Comparison of ENCODE assay signal across 8 cellular contexts in the genomic region with DNA sequence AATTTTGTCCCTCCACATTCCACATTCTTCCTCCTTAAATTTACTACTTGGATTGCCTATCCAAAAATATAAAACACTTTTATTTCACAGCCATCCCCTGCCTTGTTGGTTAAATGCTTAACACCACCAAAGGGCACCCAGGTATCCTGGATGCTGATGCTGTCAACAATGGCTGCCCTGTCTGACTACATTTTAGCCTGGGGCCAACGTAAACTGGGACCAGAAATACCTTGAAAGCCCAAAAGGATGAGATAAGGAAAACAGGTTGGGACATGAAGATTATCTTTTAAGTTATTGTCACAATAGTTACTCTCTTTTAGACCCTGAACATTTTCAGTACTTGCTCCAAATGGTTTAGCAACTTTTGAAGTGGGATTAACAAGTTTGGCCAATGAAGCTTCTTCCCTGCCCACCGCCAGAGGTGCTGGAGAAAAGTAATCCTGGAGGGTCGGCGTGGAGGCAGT. TPM values are rescaled to one million over a fixed set of nuclear protein-coding genes. Genes with fewer than 3 reads are reported as not detected.
DNase-seq lines count a peak whose midpoint lies in the region; ATAC-seq and TF ChIP-seq lines count a peak whose summit lies in the region.

No MANE protein-coding gene starts in this region.

- peak overlapping the region; percentile 63 for H3K4me2 ChIP-seq in BLaER1

- peaks cover 15% of the 10 kb centered on the region for H4K20me1 ChIP-seq in BLaER1

- intact Hi-C loops in body of pancreas (cut with DNase I) = no loop called here

- WGBS in body of pancreas, 2 donors = 2 to 3% methylated on average over 4 of the region's 4 CpGs

- H3K9ac ChIP-seq in BLaER1 = peak overlapping the region; percentile 88

- ATAC-seq in body of pancreas (no peak), memory B cell (ENCODE audit: low read depth) (no peak)

- H3K4me3 ChIP-seq in BLaER1 (peak overlapping the region; percentile 79), body of pancreas (peak overlapping the region; percentile 34 to 43)

- DNase-seq in HuH-7 (ENCODE audit: low spot score) (peak; percentile 20), body of pancreas (no peak), memory B cell (ENCODE audit: low spot score in 2 of 2) (no peak), 8988T (no peak), KG1 (lab: John Stamatoyannopoulos, UW) (no peak), NCI-H2029 (lab: John Stamatoyannopoulos, UW) (no peak), NCI-H146 (lab: John Stamatoyannopoulos, UW) (no peak)

- peaks cover 9% of the 10 kb centered on the region for H3K4me1 Mint-ChIP-seq in memory B cell

- peak overlapping the region; percentile 98 for H3K4me3 Mint-ChIP-seq in memory B cell

- H3K27me3 ChIP-seq in BLaER1 (peaks cover 10% of the 10 kb centered on the region; the same call in 1 of the 2 replicates), body of pancreas (no peaks in the 10 kb centered on the region)

- peaks cover 4% of the 10 kb centered on the region for H3K27me3 Mint-ChIP-seq in memory B cell

- H3K27ac Mint-ChIP-seq in memory B cell = peak overlapping the region; percentile 99

- no peaks in the 10 kb centered on the region for H3K9me3 Mint-ChIP-seq in memory B cell

- H3K4me1 ChIP-seq in BLaER1 (0 out of 2 replicates have a peak, but pooled peaks cover 10% of the 10 kb centered on the region), body of pancreas (peaks cover 16% of the 10 kb centered on the region)

- H3K9me3 ChIP-seq in BLaER1 (no peaks in the 10 kb centered on the region), body of pancreas (no peaks in the 10 kb centered on the region)

- peaks cover 2% of the 10 kb centered on the region for H3K36me3 Mint-ChIP-seq in memory B cell

- TF ChIP-seq POLR2A in body of pancreas (IDR thresholded peaks at IDR 0.05) = no peak

- peak in 1 of 7 experiments; percentile 19 for TF ChIP-seq CTCF in body of pancreas (IDR thresholded peaks at IDR 0.05)

- peak overlapping the region; percentile 93 for H3K27ac ChIP-seq in BLaER1
- H3K27ac ChIP-seq in body of pancreas = peak overlapping the region; percentile 70 to 98 (median 96)

- no peaks in the 10 kb centered on the region for H3K36me3 ChIP-seq in BLaER1
- H3K36me3 ChIP-seq in body of pancreas (replicated peaks in 1 of 2; ENCODE audit: insufficient read depth in 1 of 2, low read depth in 2 of 2) = no peaks in the 10 kb centered on the region

RNA-seq across cellular contexts. Expression of a gene that starts 0.8 kb away (rescaled TPM):
- total RNA-seq in body of pancreas = 10 to 100 TPM; 12.9 to 14.0 TPM
